7 cellular contexts compared by ENCODE assay signal in the genomic region with DNA sequence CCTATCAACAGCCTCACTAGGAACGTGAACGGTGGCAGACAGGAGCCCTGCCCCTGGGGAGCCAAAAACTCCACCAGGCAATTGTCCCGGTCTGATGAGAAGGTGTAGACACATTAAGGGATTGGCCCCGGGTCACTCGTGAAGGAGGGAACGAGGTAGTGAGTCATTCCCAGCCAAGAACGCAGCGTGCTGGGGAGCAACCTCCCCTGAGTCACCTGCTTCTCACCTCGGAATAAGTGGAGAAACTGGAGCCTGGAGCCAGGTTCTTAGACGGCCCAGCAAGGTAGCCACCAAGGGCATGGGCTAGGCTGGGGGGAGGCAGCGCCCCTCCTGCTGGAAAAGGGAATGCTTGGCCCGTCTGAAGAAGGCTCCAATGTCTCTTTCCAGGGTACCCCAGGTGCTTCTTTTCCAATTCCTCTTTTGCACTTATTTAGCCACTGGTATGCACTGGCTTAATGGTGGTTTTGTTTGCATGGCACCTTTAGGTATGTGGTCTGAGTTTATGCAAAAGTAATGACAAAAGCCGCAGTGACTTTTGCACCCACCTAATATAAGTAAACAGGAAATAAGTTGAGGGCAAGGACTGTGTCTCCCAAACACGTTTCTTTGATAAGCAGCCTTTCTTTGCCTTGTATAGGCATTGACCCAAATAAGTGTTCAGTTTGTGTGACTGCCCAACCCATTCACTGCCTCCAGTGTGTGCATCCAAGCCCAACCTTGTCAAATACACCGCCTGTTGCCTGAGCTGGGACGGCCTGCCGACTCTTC. TPM values are rescaled to one million over a fixed set of nuclear protein-coding genes. Genes with fewer than 3 reads are reported as not detected.
DNase-seq lines count a peak whose midpoint lies in the region; ATAC-seq, FAIRE-seq and TF ChIP-seq lines count a peak whose summit lies in the region.

No MANE protein-coding gene starts in this region.

- TF ChIP-seq POLR2A in HCT116 (IDR thresholded peaks at IDR 0.05; ENCODE audit: borderline replicate concordance, extremely low read depth, insufficient read depth, insufficient read length) = no peak

- H3K27ac Mint-ChIP-seq in activated naive CD8-positive, alpha-beta T cell treated with anti-CD3 and anti-CD28 coated beads for 36 hours = no peak overlapping the region

- FAIRE-seq in GM18507 (lab: Jason Lieb, UNC) = peak; percentile 77

- peaks cover 17 to 29% of the 10 kb centered on the region in 2 experiments for H3K4me1 ChIP-seq in HCT116 (ENCODE audit: control insufficient read depth in 1 of 2, insufficient read depth in 2 of 2, low read length in 2 of 2)

- peak overlapping the region; percentile 61 for H3K4me3 Mint-ChIP-seq in activated naive CD8-positive, alpha-beta T cell treated with anti-CD3 and anti-CD28 coated beads for 36 hours

- no peaks in the 10 kb centered on the region for H3K27me3 ChIP-seq in HCT116 (ENCODE audit: insufficient read depth, low read length)

- peak overlapping the region; percentile 76 to 82 for H3K4me3 ChIP-seq in HCT116 (replicated peaks in 1 of 2; ENCODE audit: low read depth in 1 of 2, low read length in 2 of 2)

- no peaks in the 10 kb centered on the region for H3K9me3 ChIP-seq in HCT116 (ENCODE audit: control insufficient read depth in 1 of 2, insufficient read depth in 1 of 2, low read depth in 1 of 2, low read length in 2 of 2)

- peak overlapping the region; percentile 69 for H3K27ac ChIP-seq in HCT116 (ENCODE audit: low read depth, low read length)

- TF ChIP-seq RAD21 in HCT116 (IDR thresholded peaks at IDR 0.05; ENCODE audit: low read depth) = no peak

- H3K9me2 ChIP-seq in HCT116 (ENCODE audit: insufficient read depth) = no peaks in the 10 kb centered on the region

- CTCF ChIA-PET in HCT116 (lab: Charles Lee) = no interaction called here

- DNase-seq in GM18507 (ENCODE audit: extremely low spot score, insufficient read length, low read depth) (no peak), HCT116 (ENCODE audit: low read depth, low spot score) (peak; percentile 91), NCI-H226 (peak; percentile 88), iPS-NIHi7 (ENCODE audit: extremely low spot score) (peak; percentile 59), NCI-H128 (lab: John Stamatoyannopoulos, UW; ENCODE audit: unreplicated experiment) (no peak)
- no peak for DNase-seq in activated naive CD8-positive, alpha-beta T cell treated with anti-CD3 and anti-CD28 coated beads for 36 hours
- DNase-seq in stimulated activated CD8-positive, alpha-beta memory T cell treated with anti-CD3 and anti-CD28 coated beads, Interleukin-12 subunit alpha, Interleukin-12 subunit beta, amount 100 ng/mL, for 1 hour (ENCODE audit: low read depth) = peak; percentile 13

- H3K79me2 ChIP-seq in HCT116 (ENCODE audit: insufficient read depth, low read length) = peaks cover 25% of the 10 kb centered on the region

- peaks cover 22% of the 10 kb centered on the region for H3K4me1 Mint-ChIP-seq in activated naive CD8-positive, alpha-beta T cell treated with anti-CD3 and anti-CD28 coated beads for 36 hours

- peak overlapping the region; percentile 20 for H2AFZ ChIP-seq in HCT116 (ENCODE audit: low read depth, low read length, poor library complexity, severe bottlenecking)

- POLR2A ChIA-PET in HCT116 (lab: Charles Lee) = no interaction called here

- no peaks in the 10 kb centered on the region; a peak in 1 of 4 replicates for H3K36me3 ChIP-seq in HCT116 (ENCODE audit: control insufficient read depth in 1 of 2, insufficient read depth in 2 of 2, low read length in 2 of 2)

- peaks cover 8% of the 10 kb centered on the region for H3K36me3 Mint-ChIP-seq in activated naive CD8-positive, alpha-beta T cell treated with anti-CD3 and anti-CD28 coated beads for 36 hours

- BruUV-seq in HCT116 (replicated peaks; lab: Mats Ljungman, UMichigan) = TSS peak; percentile 34

- intact Hi-C loops in HCT116 (cut with micrococcal nuclease) = no loop called here

- peak overlapping the region; percentile 89 for H3K4me2 ChIP-seq in HCT116 (ENCODE audit: low read length)

- H3K27me3 Mint-ChIP-seq in activated naive CD8-positive, alpha-beta T cell treated with anti-CD3 and anti-CD28 coated beads for 36 hours = no peaks in the 10 kb centered on the region

- TF ChIP-seq CTCF in HCT116 (IDR thresholded peaks at IDR 0.05 in 2 of 3, conservative IDR thresholded peaks at IDR 0.05 in 1 of 3; ENCODE audit: borderline replicate concordance in 1 of 3, insufficient read depth in 1 of 3, low read depth in 2 of 3, low read length in 2 of 3) = peak in 2 of 3 experiments; percentile 6 to 7; a peak in 1 of 6 replicates

- H3K9ac ChIP-seq in HCT116 (ENCODE audit: low read length) = peak overlapping the region; percentile 70

- no peaks in the 10 kb centered on the region for H3K9me3 Mint-ChIP-seq in activated naive CD8-positive, alpha-beta T cell treated with anti-CD3 and anti-CD28 coated beads for 36 hours

- ATAC-seq in HCT116 = peak; percentile 86

- H4K20me1 ChIP-seq in HCT116 (ENCODE audit: insufficient read depth) = no peaks in the 10 kb centered on the region

- RAD21 ChIA-PET in HCT116 (lab: Charles Lee; ENCODE audit: low non-redundant PET in 1 of 2, low total read pairs in 2 of 2, uncharacterized antibody in 2 of 2, unreplicated experiment in 2 of 2) = no interaction called here

TF ChIP-seq in HCT116, 20 proteins besides CTCF, POLR2A, EP300 and RAD21 (continues in another document):
- TF ChIP-seq ELF1 (IDR thresholded peaks at IDR 0.05; ENCODE audit: borderline replicate concordance, low read depth) (no peak), ZFX (IDR thresholded peaks at IDR 0.05) (no peak), FOSL1 (IDR thresholded peaks at IDR 0.05; ENCODE audit: low read depth) (peak; percentile 92), EGR1 (IDR thresholded peaks at IDR 0.05; ENCODE audit: low read depth) (no peak), SIN3A (IDR thresholded peaks at IDR 0.05; ENCODE audit: low read depth) (no peak; the same call in 1 of the 2 replicates), EZH2 (IDR thresholded peaks at IDR 0.05) (no peak), POLR2AphosphoS5 (IDR thresholded peaks at IDR 0.05; ENCODE audit: low read depth, low read length) (peak; percentile 76), ZNF274 (IDR thresholded peaks at IDR 0.05; ENCODE audit: low read depth, low read length) (no peak), JUND (IDR thresholded peaks at IDR 0.05) (peak; percentile 92), YY1 (IDR thresholded peaks at IDR 0.05; ENCODE audit: extremely low read depth, insufficient replicate concordance, low read depth, low read length) (no peak), SP1 (IDR thresholded peaks at IDR 0.05; ENCODE audit: low read depth) (peak; percentile 76; the same call in 1 of the 2 replicates), REST (IDR thresholded peaks at IDR 0.05; ENCODE audit: low read depth) (no peak), TCF7L2 (IDR thresholded peaks at IDR 0.05; ENCODE audit: borderline replicate concordance, extremely low read depth, insufficient read depth, insufficient read length) (no peak)
- TF ChIP-seq, protein P1, sequence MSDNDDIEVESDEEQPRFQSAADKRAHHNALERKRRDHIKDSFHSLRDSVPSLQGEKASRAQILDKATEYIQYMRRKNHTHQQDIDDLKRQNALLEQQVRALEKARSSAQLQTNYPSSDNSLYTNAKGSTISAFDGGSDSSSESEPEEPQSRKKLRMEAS (IDR thresholded peaks at IDR 0.05) = peak; percentile 99
- TF ChIP-seq, protein P2, sequence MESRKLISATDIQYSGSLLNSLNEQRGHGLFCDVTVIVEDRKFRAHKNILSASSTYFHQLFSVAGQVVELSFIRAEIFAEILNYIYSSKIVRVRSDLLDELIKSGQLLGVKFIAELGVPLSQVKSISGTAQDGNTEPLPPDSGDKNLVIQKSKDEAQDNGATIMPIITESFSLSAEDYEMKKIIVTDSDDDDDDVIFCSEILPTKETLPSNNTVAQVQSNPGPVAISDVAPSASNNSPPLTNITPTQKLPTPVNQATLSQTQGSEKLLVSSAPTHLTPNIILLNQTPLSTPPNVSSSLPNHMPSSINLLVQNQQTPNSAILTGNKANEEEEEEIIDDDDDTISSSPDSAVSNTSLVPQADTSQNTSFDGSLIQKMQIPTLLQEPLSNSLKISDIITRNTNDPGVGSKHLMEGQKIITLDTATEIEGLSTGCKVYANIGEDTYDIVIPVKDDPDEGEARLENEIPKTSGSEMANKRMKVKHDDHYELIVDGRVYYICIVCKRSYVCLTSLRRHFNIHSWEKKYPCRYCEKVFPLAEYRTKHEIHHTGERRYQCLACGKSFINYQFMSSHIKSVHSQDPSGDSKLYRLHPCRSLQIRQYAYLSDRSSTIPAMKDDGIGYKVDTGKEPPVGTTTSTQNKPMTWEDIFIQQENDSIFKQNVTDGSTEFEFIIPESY (IDR thresholded peaks at IDR 0.05; ENCODE audit: extremely low read depth, insufficient replicate concordance, low read length) = peak; percentile 44

RNA-seq across cellular contexts. Expression of gene HELZ, which starts 1.8 kb away (rescaled TPM):
- 40.5 TPM for total RNA-seq in HCT116 (2021; ENCODE audit: unreplicated experiment)
- polyA plus RNA-seq in HCT116 (2012) = 7.5 and 7.6 TPM in 2 replicates
- total RNA-seq in activated naive CD8-positive, alpha-beta T cell treated with anti-CD3 and anti-CD28 coated beads for 36 hours = 10 to 100 TPM; 47.9 to 53.9 TPM

Comparison
In these comparisons a context has a peak if more than half of its experiments do, and no peak if none do; other contexts are left out.
1. DNase-seq: peak in HCT116 (single experiment), NCI-H226 (single experiment), iPS-NIHi7 (single experiment) and stimulated activated CD8-positive, alpha-beta memory T cell treated with anti-CD3 and anti-CD28 coated beads, Interleukin-12 subunit alpha, Interleukin-12 subunit beta, amount 100 ng/mL, for 1 hour (single experiment); none in GM18507 (single experiment), activated naive CD8-positive, alpha-beta T cell treated with anti-CD3 and anti-CD28 coated beads for 36 hours (single experiment) and NCI-H128 (single experiment).